8 cellular contexts compared by ENCODE assay signal in the genomic region with DNA sequence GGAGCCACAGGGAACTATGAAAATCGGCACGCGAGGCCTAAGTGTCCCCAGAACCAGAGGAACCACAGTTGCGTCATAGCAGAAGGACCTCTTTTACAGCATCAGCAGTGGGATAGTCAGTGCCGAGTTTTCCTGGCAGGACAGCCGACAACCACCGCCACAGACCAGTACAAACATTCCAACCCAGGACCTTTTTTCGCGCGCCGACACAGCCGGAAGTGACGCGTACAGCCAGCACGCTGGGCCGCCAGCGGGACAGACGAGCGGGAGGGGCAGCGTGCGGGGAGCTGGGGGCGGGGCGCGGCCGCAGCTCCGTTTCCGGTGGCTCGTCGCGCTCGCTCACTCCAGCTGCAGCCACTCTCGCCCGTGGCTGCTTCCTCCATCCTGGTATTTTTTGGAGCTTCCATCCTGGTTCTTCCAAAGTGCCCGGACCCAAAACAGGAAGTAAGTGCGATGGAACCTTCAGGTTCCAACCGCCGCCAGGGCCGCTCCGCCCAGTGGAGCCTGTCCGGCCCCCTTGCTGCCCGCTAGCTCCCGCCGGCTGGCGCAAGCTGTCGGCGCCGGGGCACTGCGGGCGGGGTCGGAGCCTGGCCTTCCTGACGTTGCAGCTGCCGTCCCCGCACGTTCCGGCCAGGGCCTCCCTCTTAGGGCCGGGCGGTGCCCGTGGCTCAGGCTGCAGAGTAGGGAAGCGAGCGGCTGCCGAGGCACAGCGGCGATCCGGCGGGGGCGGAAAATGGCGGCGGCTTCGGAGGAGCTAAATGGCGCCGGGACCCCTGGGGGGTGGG.
DNase-seq lines count a peak whose midpoint lies in the region; ATAC-seq lines count a peak whose summit lies in the region.

A gene with protein sequence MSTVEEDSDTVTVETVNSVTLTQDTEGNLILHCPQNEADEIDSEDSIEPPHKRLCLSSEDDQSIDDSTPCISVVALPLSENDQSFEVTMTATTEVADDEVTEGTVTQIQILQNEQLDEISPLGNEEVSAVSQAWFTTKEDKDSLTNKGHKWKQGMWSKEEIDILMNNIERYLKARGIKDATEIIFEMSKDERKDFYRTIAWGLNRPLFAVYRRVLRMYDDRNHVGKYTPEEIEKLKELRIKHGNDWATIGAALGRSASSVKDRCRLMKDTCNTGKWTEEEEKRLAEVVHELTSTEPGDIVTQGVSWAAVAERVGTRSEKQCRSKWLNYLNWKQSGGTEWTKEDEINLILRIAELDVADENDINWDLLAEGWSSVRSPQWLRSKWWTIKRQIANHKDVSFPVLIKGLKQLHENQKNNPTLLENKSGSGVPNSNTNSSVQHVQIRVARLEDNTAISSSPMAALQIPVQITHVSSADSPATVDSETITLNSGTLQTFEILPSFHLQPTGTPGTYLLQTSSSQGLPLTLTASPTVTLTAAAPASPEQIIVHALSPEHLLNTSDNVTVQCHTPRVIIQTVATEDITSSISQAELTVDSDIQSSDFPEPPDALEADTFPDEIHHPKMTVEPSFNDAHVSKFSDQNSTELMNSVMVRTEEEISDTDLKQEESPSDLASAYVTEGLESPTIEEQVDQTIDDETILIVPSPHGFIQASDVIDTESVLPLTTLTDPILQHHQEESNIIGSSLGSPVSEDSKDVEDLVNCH (plus strand): TSS at position 342 of the 785 bp plus-strand sequence. CDS start 12,489 bp downstream, outside the sequence.

- ATAC-seq in GM19023 (IDR thresholded peaks at IDR 0.05; ENCODE audit: unreplicated experiment) (peak; percentile 84), HG03280 (IDR thresholded peaks at IDR 0.05; ENCODE audit: unreplicated experiment) (peak; percentile 84)

- DNase-seq in AG08396 (ENCODE audit: low spot score) (peak; percentile 96), NCI-H345 treated with DMSO at 0.1 percent for 48 hours (lab: John Stamatoyannopoulos, UW; ENCODE audit: unreplicated experiment) (peak; percentile 92), iris pigment epithelial cell (ENCODE audit: low read depth) (peak; percentile 94)
- peak; percentile 67 to 78 (median 74) for DNase-seq in activated CD4-positive, CD25-positive, alpha-beta regulatory T cell (lab: John Stamatoyannopoulos, UW)
- peak; percentile 83 for DNase-seq in central memory CD4-positive, alpha-beta T cell
- DNase-seq in stimulated activated CD4-positive, alpha-beta T cell treated with anti-CD3 and anti-CD28 coated beads, Interleukin-12 subunit alpha, Interleukin-12 subunit beta, amount 100 ng/mL, for 24 hours (ENCODE audit: low read depth in 2 of 2): peak; percentile 79 to 82

Comparison
In these comparisons a context has a peak if more than half of its experiments do, and no peak if none do; other contexts are left out.
1. Peak in every context shown above with its lines: DNase-seq and ATAC-seq.